8 cellular contexts compared by ENCODE assay signal in the genomic region with DNA sequence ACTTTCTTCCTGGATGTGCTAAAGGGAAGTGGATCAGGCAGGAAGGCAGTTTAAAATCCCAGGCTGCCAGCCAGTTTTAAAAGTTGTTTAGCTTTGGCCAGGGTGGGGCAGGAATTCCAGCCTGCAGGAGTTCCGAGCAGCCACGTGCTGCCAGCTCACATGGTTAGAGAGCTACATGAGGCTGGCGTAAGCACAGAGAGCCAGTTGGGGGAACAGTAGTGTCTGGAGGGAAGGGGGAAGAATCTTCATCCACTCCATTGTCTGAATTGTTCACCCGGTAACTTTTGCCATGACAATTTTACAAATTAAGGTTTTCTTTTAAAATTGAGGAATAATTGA. TPM values are rescaled to one million over a fixed set of nuclear protein-coding genes. Genes with fewer than 3 reads are reported as not detected.
DNase-seq lines count a peak whose midpoint lies in the region; ATAC-seq and TF ChIP-seq lines count a peak whose summit lies in the region.

No MANE protein-coding gene starts in this region.

- H3K27me3 ChIP-seq in hepatocyte, result no peaks in the 10 kb centered on the region
- no peaks in the 10 kb centered on the region for H3K27me3 ChIP-seq in skeletal muscle tissue (ENCODE audit: control insufficient read depth in 3 of 3, insufficient read depth in 3 of 3, low read length in 3 of 3)

- TF ChIP-seq CTCF in AG09309 (IDR thresholded peaks at IDR 0.05; ENCODE audit: control insufficient read depth, insufficient read depth, low read depth, low read length, missing control alignments), result peak; percentile 17
- TF ChIP-seq CTCF in hepatocyte (IDR thresholded peaks at IDR 0.05; ENCODE audit: poor library complexity), result no peak
- TF ChIP-seq CTCF in glutamatergic neuron (IDR thresholded peaks at IDR 0.05; ENCODE audit: partially characterized antibody, unreplicated experiment), result no peak

- H3K36me3 ChIP-seq in hepatocyte (replicated peaks; ENCODE audit: insufficient read depth, low read depth) (no peaks in the 10 kb centered on the region), skeletal muscle tissue (ENCODE audit: control insufficient read depth in 3 of 3, insufficient read depth in 3 of 3, low read length in 3 of 3) (peaks cover 4 to 13% (median 7%) of the 10 kb centered on the region in 3 donors)

- H2AFZ ChIP-seq in hepatocyte, result no peak overlapping the region

- 25% methylated on average over 4 of the region's 4 CpGs for WGBS in hepatocyte (ENCODE audit: low lambda C conversion rate, missing lambda C conversion rate)

- DNase-seq in AG09309 (ENCODE audit: low read depth) (peak; percentile 84), HT-29 (ENCODE audit: low spot score) (peak; percentile 92), amygdala (lab: John Stamatoyannopoulos, UW) (peak in 38 of 56 donors; percentile 24 to 75 (median 48)), hepatocyte (ENCODE audit: low spot score) (peak; percentile 89), glutamatergic neuron (no peak)

- no peak overlapping the region for H3K27ac Mint-ChIP-seq in glutamatergic neuron (ENCODE audit: unreplicated experiment)
- H3K27ac Mint-ChIP-seq in stimulated activated memory B cell treated with anti-CD40 and anti-IgM and Interleukin-4, amounts not matched to agents 10 μg/mL and 1 μg/mL and 100 μg/mL, for 72 hours, result no peak overlapping the region

- H3K4me3 Mint-ChIP-seq in glutamatergic neuron (ENCODE audit: unreplicated experiment), result no peak overlapping the region
- H3K4me3 Mint-ChIP-seq in stimulated activated memory B cell treated with anti-CD40 and anti-IgM and Interleukin-4, amounts not matched to agents 10 μg/mL and 1 μg/mL and 100 μg/mL, for 72 hours, result no peak overlapping the region

- H3K9ac ChIP-seq in skeletal muscle tissue (ENCODE audit: low read depth in 1 of 3, low read length in 3 of 3), result peak overlapping the region; percentile 42 to 79 (median 68)

- H3K36me3 Mint-ChIP-seq in glutamatergic neuron (ENCODE audit: unreplicated experiment), result no peaks in the 10 kb centered on the region
- H3K36me3 Mint-ChIP-seq in stimulated activated memory B cell treated with anti-CD40 and anti-IgM and Interleukin-4, amounts not matched to agents 10 μg/mL and 1 μg/mL and 100 μg/mL, for 72 hours, result peaks cover 27% of the 10 kb centered on the region

- no peak for ATAC-seq in GM21723 (IDR thresholded peaks at IDR 0.05; ENCODE audit: unreplicated experiment)
- no peak for ATAC-seq in stimulated activated memory B cell treated with anti-CD40 and anti-IgM and Interleukin-4, amounts not matched to agents 10 μg/mL and 1 μg/mL and 100 μg/mL, for 72 hours

- H3K4me1 ChIP-seq in hepatocyte (ENCODE audit: insufficient read depth) (peaks cover 46% of the 10 kb centered on the region), skeletal muscle tissue (ENCODE audit: control insufficient read depth in 3 of 3, insufficient read depth in 3 of 3, low read length in 3 of 3) (peaks cover 40 to 47% (median 47%) of the 10 kb centered on the region in 3 donors)

- H3K4me1 Mint-ChIP-seq in glutamatergic neuron (ENCODE audit: low read depth, unreplicated experiment), result peaks cover 44% of the 10 kb centered on the region
- H3K4me1 Mint-ChIP-seq in stimulated activated memory B cell treated with anti-CD40 and anti-IgM and Interleukin-4, amounts not matched to agents 10 μg/mL and 1 μg/mL and 100 μg/mL, for 72 hours, result peaks cover 18% of the 10 kb centered on the region

- no peaks in the 10 kb centered on the region for H4K20me1 ChIP-seq in hepatocyte (ENCODE audit: insufficient read depth, poor library complexity, severe bottlenecking)

- H3K27ac ChIP-seq in hepatocyte (peak overlapping the region; percentile 97), skeletal muscle tissue (ENCODE audit: low read depth, low read length) (peak overlapping the region; percentile 93)

- H3K4me3 ChIP-seq in AG09309 (ENCODE audit: control insufficient read depth, low read depth, low read length) (no peak overlapping the region), hepatocyte (no peak overlapping the region), skeletal muscle tissue (ENCODE audit: low read length in 3 of 3) (no peak overlapping the region)

- no peaks in the 10 kb centered on the region for H3K9me2 ChIP-seq in hepatocyte (replicated peaks; ENCODE audit: insufficient read depth)

- peak overlapping the region; percentile 42 for H3K4me2 ChIP-seq in hepatocyte

- H3K9me3 ChIP-seq in hepatocyte (ENCODE audit: low read depth) (no peaks in the 10 kb centered on the region), skeletal muscle tissue (ENCODE audit: control insufficient read depth in 3 of 3, low read length in 3 of 3) (no peaks in the 10 kb centered on the region)

- peaks cover 4% of the 10 kb centered on the region for H3K79me2 ChIP-seq in hepatocyte

- peaks cover 9% of the 10 kb centered on the region for H3K27me3 Mint-ChIP-seq in glutamatergic neuron (ENCODE audit: unreplicated experiment)
- H3K27me3 Mint-ChIP-seq in stimulated activated memory B cell treated with anti-CD40 and anti-IgM and Interleukin-4, amounts not matched to agents 10 μg/mL and 1 μg/mL and 100 μg/mL, for 72 hours, result no peaks in the 10 kb centered on the region

- H3K9me3 Mint-ChIP-seq in glutamatergic neuron (ENCODE audit: unreplicated experiment), result peaks cover 11% of the 10 kb centered on the region
- H3K9me3 Mint-ChIP-seq in stimulated activated memory B cell treated with anti-CD40 and anti-IgM and Interleukin-4, amounts not matched to agents 10 μg/mL and 1 μg/mL and 100 μg/mL, for 72 hours, result no peaks in the 10 kb centered on the region

RNA-seq across cellular contexts. Expression of gene CDC25B, which starts 12.0 kb away (rescaled TPM):
- total RNA-seq in HT-29 (2014; rRNA removed; shearing (Covaris generic)), result 71.1 and 71.6 TPM in 2 replicates
- total RNA-seq in hepatocyte (15.1 and 15.7 TPM in 2 replicates), skeletal muscle tissue (28.7 TPM), glutamatergic neuron (ENCODE audit: unreplicated experiment) (27.6 TPM)
- polyA plus RNA-seq in hepatocyte, result 20.0 and 21.9 TPM in 2 replicates

RNA-seq across cellular contexts. Expression of gene AP5S1, which starts 12.2 kb away (rescaled TPM):
- 40.2 and 41.0 TPM in 2 replicates for total RNA-seq in HT-29 (2014; rRNA removed; shearing (Covaris generic))
- 13.8 and 15.9 TPM in 2 replicates for total RNA-seq in hepatocyte
- polyA plus RNA-seq in hepatocyte, result 19.7 and 21.8 TPM in 2 replicates
- total RNA-seq in skeletal muscle tissue, result 8.9 TPM
- total RNA-seq in glutamatergic neuron (ENCODE audit: unreplicated experiment), result 8.1 TPM

RNA-seq across cellular contexts. Expression of gene CENPB, which starts 21.6 kb away (rescaled TPM):
- total RNA-seq in HT-29 (2014; rRNA removed; shearing (Covaris generic)), result 205 and 222 TPM in 2 replicates
- 40.9 and 46.7 TPM in 2 replicates for total RNA-seq in hepatocyte
- 17.6 and 21.2 TPM in 2 replicates for polyA plus RNA-seq in hepatocyte
- 46.4 TPM for total RNA-seq in skeletal muscle tissue
- 47.1 TPM for total RNA-seq in glutamatergic neuron (ENCODE audit: unreplicated experiment)

RNA-seq across cellular contexts. Expression of gene SPEF1, which starts 26.9 kb away (rescaled TPM):
- 0.81 and 0.92 TPM in 2 replicates for total RNA-seq in HT-29 (2014; rRNA removed; shearing (Covaris generic))
- total RNA-seq in hepatocyte (0.63 TPM in 1 of 2 replicates, not detected in the other), skeletal muscle tissue (not detected), glutamatergic neuron (ENCODE audit: unreplicated experiment) (0.22 TPM)
- polyA plus RNA-seq in hepatocyte, result 0.51 TPM in 1 of 2 replicates, not detected in the other

RNA-seq across cellular contexts. Expression of gene MAVS, which starts 38.5 kb away (rescaled TPM):
- total RNA-seq in HT-29 (2014; rRNA removed; shearing (Covaris generic)), result 23.8 and 27.3 TPM in 2 replicates
- 21.9 and 24.7 TPM in 2 replicates for total RNA-seq in hepatocyte
- polyA plus RNA-seq in hepatocyte, result 12.6 and 15.6 TPM in 2 replicates
- total RNA-seq in skeletal muscle tissue, result 14.6 TPM
- total RNA-seq in glutamatergic neuron (ENCODE audit: unreplicated experiment), result 25.8 TPM
